13 cellular contexts compared by ENCODE assay signal in the genomic region with DNA sequence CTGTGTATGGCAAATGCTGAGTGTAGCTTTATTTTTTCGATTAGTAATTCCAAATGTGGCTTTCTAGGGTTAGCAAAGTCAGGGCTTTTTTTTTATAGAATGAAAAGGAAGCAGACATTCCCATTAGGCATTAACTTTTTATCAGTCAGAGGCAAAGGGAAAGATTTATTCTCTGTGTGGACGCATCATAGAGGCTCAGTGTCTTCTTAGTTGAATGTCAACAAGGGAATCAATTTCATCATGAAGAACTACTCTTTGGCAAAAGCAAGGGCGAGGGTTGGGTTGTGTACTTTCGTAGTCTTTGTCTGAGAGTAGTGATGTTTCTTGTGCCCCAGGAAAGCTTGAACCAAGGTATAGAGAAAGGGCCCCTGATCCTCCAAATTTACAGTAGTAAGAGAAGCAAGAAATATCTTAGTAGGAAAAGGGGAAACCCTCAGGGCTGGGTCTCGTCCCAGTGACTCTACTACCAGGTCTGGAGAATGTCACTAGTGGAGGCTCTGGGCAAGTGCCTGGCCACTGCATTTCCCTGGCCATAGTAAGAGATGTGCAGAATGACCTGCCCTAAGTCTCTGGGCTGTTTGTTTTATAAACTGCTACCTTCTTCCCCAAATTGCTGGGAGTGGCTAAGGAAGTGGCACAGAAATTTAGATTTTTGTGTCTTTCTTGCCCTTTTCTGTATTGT. TPM values are rescaled to one million over a fixed set of nuclear protein-coding genes. Genes with fewer than 3 reads are reported as not detected.
A peak's percentile ranks its signal among the peaks of the same experiment; 100 is the strongest.
DNase-seq lines count a peak whose midpoint lies in the region; ATAC-seq and TF ChIP-seq lines count a peak whose summit lies in the region.
"Had no signal": no experiment of that assay in that cellular context is flagged by ENCODE, and none has a peak within 500 bp of the region (broad histone marks: within the 10 kb centered on the region; RNA-seq: fewer than 3 reads in every experiment).

No MANE protein-coding gene starts in this region.

- H3K27ac ChIP-seq in Panc1 (ENCODE audit: low read length) = peak overlapping the region; percentile 97
- peak overlapping the region; percentile 37 to 87 (median 79) for H3K27ac ChIP-seq in thyroid gland
- H3K27ac ChIP-seq: SK-N-MC had no signal

- peaks cover 93% of the 10 kb centered on the region for H3K4me1 ChIP-seq in Panc1 (ENCODE audit: control insufficient read depth, insufficient read depth, low read length)
- peaks cover 82 to 91% of the 10 kb centered on the region in 2 donors for H3K4me1 ChIP-seq in thyroid gland
- H3K4me1 ChIP-seq in BE2C = no peaks in the 10 kb centered on the region

- DNase-seq in Panc1 (ENCODE audit: low read depth, low spot score) = no peak
- no peak for DNase-seq in nephron progenitor cell
- no peak for DNase-seq in thyroid gland
- no peak for DNase-seq in HK-2 (ENCODE audit: unreplicated experiment)
- no peak for DNase-seq in natural killer cell
- no peak for DNase-seq in BE2C
- DNase-seq: CD4-positive, alpha-beta memory T cell; hippocampal formation; Kasumi-1; NCI-H2081 treated with DMSO at 0.1 percent for 48 hours; stimulated activated CD4-positive, alpha-beta T cell treated with anti-CD3 and anti-CD28 coated beads, Interleukin-15, amount 100 ng/mL, for 24 hours had no signal

- H3K9me3 Mint-ChIP-seq in nephron progenitor cell = no peaks in the 10 kb centered on the region
- H3K9me3 Mint-ChIP-seq in natural killer cell = no peaks in the 10 kb centered on the region
- H3K9me3 Mint-ChIP-seq: CD4-positive, alpha-beta memory T cell had no signal

- no peaks in the 10 kb centered on the region for H3K27me3 ChIP-seq in Panc1 (ENCODE audit: control insufficient read depth, insufficient read depth, low read length)
- H3K27me3 ChIP-seq in thyroid gland = no peaks in the 10 kb centered on the region
- H3K27me3 ChIP-seq in BE2C = no peaks in the 10 kb centered on the region

- in situ Hi-C loops in Panc1 (cut with HindIII; ENCODE audit: low pct_unique_long_range_greater_than_20kb, low sequenced_read_pairs) = no loop called here

- CTCF ChIA-PET in Panc1 (lab: Charles Lee) = interaction anchor here (0.5 to 2.9 kb wide), 3 partner anchors 17 to 85 kb away, joined by 3 to 11 read pairs (median 3); no protein-coding TSS in a partner anchor

- H3K36me3 ChIP-seq in Panc1 (ENCODE audit: control insufficient read depth, insufficient read depth, low read length) (no peaks in the 10 kb centered on the region), thyroid gland (no peaks in the 10 kb centered on the region), BE2C (no peaks in the 10 kb centered on the region)

- H3K36me3 Mint-ChIP-seq in nephron progenitor cell (ENCODE audit: low read depth) (no peaks in the 10 kb centered on the region), natural killer cell (no peaks in the 10 kb centered on the region)
- H3K36me3 Mint-ChIP-seq: CD4-positive, alpha-beta memory T cell had no signal

- H3K4me3 Mint-ChIP-seq in nephron progenitor cell = no peak overlapping the region
- no peak overlapping the region for H3K4me3 Mint-ChIP-seq in natural killer cell
- H3K4me3 Mint-ChIP-seq: CD4-positive, alpha-beta memory T cell had no signal

- H3K4me3 ChIP-seq in Panc1 (ENCODE audit: low read depth in 2 of 2, low read length in 2 of 2) = no peak overlapping the region
- no peak overlapping the region for H3K4me3 ChIP-seq in thyroid gland (replicated peaks in 1 of 3)
- H3K4me3 ChIP-seq in BE2C (ENCODE audit: low read depth, low read length) = no peak overlapping the region
- H3K4me3 ChIP-seq: SK-N-MC had no signal

- H3K9me3 ChIP-seq in Panc1 (ENCODE audit: control insufficient read depth, insufficient read depth, low read depth, low read length) = no peaks in the 10 kb centered on the region
- H3K9me3 ChIP-seq in thyroid gland = no peaks in the 10 kb centered on the region
- no peaks in the 10 kb centered on the region for H3K9me3 ChIP-seq in BE2C

- H3K4me1 Mint-ChIP-seq in nephron progenitor cell (peaks cover 91% of the 10 kb centered on the region), natural killer cell (no peaks in the 10 kb centered on the region)
- H3K4me1 Mint-ChIP-seq: CD4-positive, alpha-beta memory T cell had no signal

- H3K27me3 Mint-ChIP-seq in nephron progenitor cell (ENCODE audit: low read depth, poor library complexity) (no peaks in the 10 kb centered on the region), natural killer cell (ENCODE audit: low read depth in 2 of 2) (no peaks in the 10 kb centered on the region)

- 67 to 82% methylated on average over 5 of the region's 5 CpGs for WGBS in thyroid gland, 2 donors

- POLR2A ChIA-PET in Panc1 (lab: Charles Lee) = interaction anchor here (0.6 to 0.7 kb wide), 2 partner anchors 14 to 17 kb away, joined by 3 read pairs; no protein-coding TSS in a partner anchor

- ATAC-seq in Panc1 (no peak), esophagus mucosa (peak; percentile 20), natural killer cell (no peak)

- TSS peak; percentile 12 for BruUV-seq in Panc1 (replicated peaks; lab: Mats Ljungman, UMichigan)

- intact Hi-C loops in Panc1 (cut with micrococcal nuclease; ENCODE audit: unreplicated experiment) = loop anchor here (5.0 kb wide), 1 partner anchor 67 kb away; no protein-coding TSS in a partner anchor
- intact Hi-C loops in thyroid gland (cut with DNase I) = no loop called here
- intact Hi-C loops in natural killer cell (cut with micrococcal nuclease) = no loop called here

- TF ChIP-seq CTCF in Panc1 (IDR thresholded peaks at IDR 0.05) = no peak
- TF ChIP-seq CTCF in nephron progenitor cell (IDR thresholded peaks at IDR 0.05) = no peak
- TF ChIP-seq CTCF in thyroid gland (IDR thresholded peaks at IDR 0.05) = no peak
- no peak for TF ChIP-seq CTCF in natural killer cell (IDR thresholded peaks at IDR 0.05)
- TF ChIP-seq CTCF in BE2C (IDR thresholded peaks at IDR 0.05; ENCODE audit: low read depth, low read length) = no peak

- TF ChIP-seq POLR2A in thyroid gland (IDR thresholded peaks at IDR 0.05) = no peak

- H3K27ac Mint-ChIP-seq in nephron progenitor cell (peak overlapping the region; percentile 97), natural killer cell (no peak overlapping the region)
- H3K27ac Mint-ChIP-seq: CD4-positive, alpha-beta memory T cell had no signal

RNA-seq across cellular contexts. Expression of gene MACF1, which starts 30.0 kb away (rescaled TPM):
- total RNA-seq in Panc1 (2021; ENCODE audit: unreplicated experiment) (413 TPM), esophagus mucosa (155 TPM), thyroid gland (100 to 1,000 TPM; 308 to 834 (median 427) TPM), natural killer cell (100 to 1,000 TPM; 752 to 811 (median 752) TPM)
- 162 TPM for polyA plus RNA-seq in Panc1 (2012; ENCODE audit: insufficient read length)
- 24.3 TPM for polyA plus RNA-seq in BE2C (2012; ENCODE audit: insufficient read depth, insufficient read length, low read depth)
